ENCODE assay signal across 11 cellular contexts in the genomic region with DNA sequence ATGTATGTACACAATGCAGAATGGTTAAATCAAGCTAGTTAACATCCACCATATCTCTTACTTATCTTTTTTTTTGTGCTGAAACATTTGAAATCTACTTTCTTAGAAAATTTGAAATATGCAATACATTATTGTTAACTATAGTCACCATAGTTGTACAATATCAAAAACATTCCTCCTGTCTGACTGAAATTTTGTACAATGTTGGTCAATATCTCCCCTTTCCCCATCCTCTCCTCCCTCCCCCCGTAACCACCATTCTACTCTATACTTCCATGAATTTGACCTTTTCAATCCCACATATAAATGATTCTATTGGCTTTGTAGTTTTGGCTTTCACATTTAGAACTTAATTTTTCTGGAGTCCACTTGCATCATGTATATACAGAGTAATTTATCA.
"Had no signal": no experiment of that assay in that cellular context is flagged by ENCODE, and none has a peak within 500 bp of the region (broad histone marks: within the 10 kb centered on the region; RNA-seq: fewer than 3 reads in every experiment).

No MANE protein-coding gene starts in this region.

- H3K27ac ChIP-seq: GM23248 had no signal

- H3K9ac ChIP-seq: GM23248 had no signal

- H3K36me3 ChIP-seq: HAP-1 had no signal

- H3K4me3 ChIP-seq: GM23248, GM23338, HAP-1 had no signal

- ATAC-seq: GM23338, HCT116 had no signal

- H2AFZ ChIP-seq: GM23248, GM23338 had no signal

- H3K4me1 ChIP-seq: HAP-1 had no signal

- DNase-seq: GM23248, GOT3, H7, H9, HCEC 1CT, HFFc6 had no signal

- H3K4me2 ChIP-seq: GM23338 had no signal

- FAIRE-seq: H1, H54 had no signal

- H3K9me3 ChIP-seq: HAP-1 had no signal
